In the genomic region with DNA sequence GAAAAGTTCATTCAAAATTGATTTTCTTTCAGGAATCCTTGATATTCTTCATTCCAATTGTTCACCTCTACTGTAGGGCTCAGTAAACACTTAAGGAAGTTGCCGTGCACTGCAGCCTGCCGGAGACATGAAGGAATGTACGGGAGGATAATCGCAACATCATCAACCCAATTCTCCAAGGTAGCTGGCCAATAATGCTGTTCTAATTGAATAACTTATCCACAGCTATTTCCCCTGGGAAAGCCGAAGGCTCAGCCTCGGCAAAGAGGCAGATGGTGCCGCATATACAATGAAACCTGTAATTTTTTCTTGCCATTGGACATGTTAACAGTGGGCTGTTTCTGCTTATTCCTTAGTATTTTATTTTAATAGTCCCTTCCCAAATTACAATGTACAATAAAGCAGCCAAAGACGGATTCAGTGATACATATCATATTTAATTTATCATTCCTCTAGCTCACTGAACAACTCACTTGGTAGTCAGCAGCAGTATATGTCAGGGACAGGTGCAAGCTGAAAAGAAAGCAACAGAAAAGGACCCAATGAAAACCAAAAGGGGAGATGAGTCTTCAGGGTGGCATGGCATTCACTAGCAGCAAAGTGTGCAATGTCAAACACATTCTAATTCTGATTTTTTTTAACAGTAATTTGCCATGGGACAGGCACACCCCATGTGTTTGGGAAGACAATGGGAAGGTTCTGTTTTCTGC, we compare ENCODE assay signal across 22 cellular contexts.
A peak's percentile ranks its signal among the peaks of the same experiment; 100 is the strongest.
DNase-seq lines count a peak whose midpoint lies in the region; ATAC-seq and TF ChIP-seq lines count a peak whose summit lies in the region.
"Had no signal": no experiment of that assay in that cellular context is flagged by ENCODE, and none has a peak within 500 bp of the region (broad histone marks: within the 10 kb centered on the region; RNA-seq: fewer than 3 reads in every experiment).

No MANE protein-coding gene starts in this region.

- no peak overlapping the region for H3K4me3 Mint-ChIP-seq in osteocyte (ENCODE audit: unreplicated experiment)
- H3K4me3 Mint-ChIP-seq: activated CD4-positive, alpha-beta T cell treated with anti-CD3 and anti-CD28 coated beads, Interleukin-2, amount 10 ng/mL, durations not matched to agents 7 days and 5 days; activated T-cell treated with anti-CD3 and anti-CD28 coated beads, Interleukin-2, amount 50 U/mL, for 24 hours; dendritic cell treated with granulocyte-macrophage colony-stimulating factor and Interleukin-4, amounts not matched to agents 40 ng/mL and 50 ng/mL, for 4 days; naive B cell had no signal

- DNase-seq in DMS 273 (lab: John Stamatoyannopoulos, UW; ENCODE audit: unreplicated experiment) (peak; percentile 84), NCI-H2227 treated with DMSO at 0.1 percent for 48 hours (lab: John Stamatoyannopoulos, UW) (peak; percentile 43), osteocyte (ENCODE audit: extremely low spot score, unreplicated experiment) (no peak), SKM-1 (lab: John Stamatoyannopoulos, UW; ENCODE audit: unreplicated experiment) (no peak), NCI-H2196 treated with DMSO at 0.1 percent for 48 hours (lab: John Stamatoyannopoulos, UW; ENCODE audit: unreplicated experiment) (no peak)
- DNase-seq: ACHN; activated CD4-positive, alpha-beta T cell treated with anti-CD3 and anti-CD28 coated beads, Interleukin-2, amount 10 ng/mL, durations not matched to agents 7 days and 5 days; activated gamma-delta T cell; activated naive CD8-positive, alpha-beta T cell treated with anti-CD3 and anti-CD28 coated beads, Interleukin-2, amount 10 ng/mL, durations not matched to agents 7 days and 5 days; activated T-cell treated with anti-CD3 and anti-CD28 coated beads, Interleukin-2, amount 50 U/mL, for 24 hours; caudate nucleus; HCEC 1CT; naive B cell; NCI-H1105 treated with DMSO at 0.1 percent for 48 hours; stimulated activated CD4-positive, alpha-beta T cell treated with anti-CD3 and anti-CD28 coated beads, Interleukin-1b, Interleukin-23, amount 100 ng/mL, for 48 hours; stimulated activated CD8-positive, alpha-beta memory T cell treated with anti-CD3 and anti-CD28 coated beads, Interleukin-4, amount 100 ng/mL, for 48 hours; stomach; thyroid gland had no signal

- peak; percentile 28 for TF ChIP-seq CTCF in osteocyte (IDR thresholded peaks at IDR 0.05)

- ATAC-seq in SK-N-SH treated with all-trans-retinoic acid at 6 μM for 48 hours (peak; percentile 75), GM19397 (IDR thresholded peaks at IDR 0.05; ENCODE audit: unreplicated experiment) (no peak)
- ATAC-seq: left lobe of liver had no signal

- H3K4me1 Mint-ChIP-seq in osteocyte (ENCODE audit: unreplicated experiment) = peaks cover 22% of the 10 kb centered on the region

- H3K9me3 Mint-ChIP-seq in osteocyte (ENCODE audit: unreplicated experiment) = no peaks in the 10 kb centered on the region
- H3K9me3 Mint-ChIP-seq: activated CD4-positive, alpha-beta T cell treated with anti-CD3 and anti-CD28 coated beads, Interleukin-2, amount 10 ng/mL, durations not matched to agents 7 days and 5 days; activated naive CD8-positive, alpha-beta T cell treated with anti-CD3 and anti-CD28 coated beads, Interleukin-2, amount 10 ng/mL, durations not matched to agents 7 days and 5 days; activated T-cell treated with anti-CD3 and anti-CD28 coated beads, Interleukin-2, amount 50 U/mL, for 24 hours; naive B cell had no signal

- H3K36me3 Mint-ChIP-seq in osteocyte (ENCODE audit: unreplicated experiment) = no peaks in the 10 kb centered on the region
- H3K36me3 Mint-ChIP-seq: activated naive CD8-positive, alpha-beta T cell treated with anti-CD3 and anti-CD28 coated beads, Interleukin-2, amount 10 ng/mL, durations not matched to agents 7 days and 5 days had no signal

- no peaks in the 10 kb centered on the region for H3K27me3 Mint-ChIP-seq in osteocyte (ENCODE audit: unreplicated experiment)
- H3K27me3 Mint-ChIP-seq: activated CD4-positive, alpha-beta T cell treated with anti-CD3 and anti-CD28 coated beads, Interleukin-2, amount 10 ng/mL, durations not matched to agents 7 days and 5 days; activated naive CD8-positive, alpha-beta T cell treated with anti-CD3 and anti-CD28 coated beads, Interleukin-2, amount 10 ng/mL, durations not matched to agents 7 days and 5 days; activated T-cell treated with anti-CD3 and anti-CD28 coated beads, Interleukin-2, amount 50 U/mL, for 24 hours; dendritic cell treated with granulocyte-macrophage colony-stimulating factor and Interleukin-4, amounts not matched to agents 40 ng/mL and 50 ng/mL, for 4 days; naive B cell had no signal

- H3K27ac Mint-ChIP-seq in osteocyte (ENCODE audit: unreplicated experiment) = no peak overlapping the region
- H3K27ac Mint-ChIP-seq: activated CD4-positive, alpha-beta T cell treated with anti-CD3 and anti-CD28 coated beads, Interleukin-2, amount 10 ng/mL, durations not matched to agents 7 days and 5 days; activated naive CD8-positive, alpha-beta T cell treated with anti-CD3 and anti-CD28 coated beads, Interleukin-2, amount 10 ng/mL, durations not matched to agents 7 days and 5 days; activated T-cell treated with anti-CD3 and anti-CD28 coated beads, Interleukin-2, amount 50 U/mL, for 24 hours; dendritic cell treated with granulocyte-macrophage colony-stimulating factor and Interleukin-4, amounts not matched to agents 40 ng/mL and 50 ng/mL, for 4 days had no signal

TF ChIP-seq in SK-N-SH treated with all-trans-retinoic acid at 6 μM for 48 hours, 23 proteins besides CTCF, POLR2A, EP300 and RAD21:
- TF ChIP-seq SNAI2 (CRISPR knock-in tag; IDR thresholded peaks at IDR 0.05) (peak; percentile 41; the same call in 1 of the 2 replicates), OSR1 (CRISPR knock-in tag; IDR thresholded peaks at IDR 0.05) (no peak), GLIS3 (CRISPR knock-in tag; IDR thresholded peaks at IDR 0.05) (0 out of 2 replicates have a peak, but pooled peaks have one; percentile 9), CSDC2 (CRISPR knock-in tag; IDR thresholded peaks at IDR 0.05) (no peak), TOX (CRISPR knock-in tag; IDR thresholded peaks at IDR 0.05; ENCODE audit: borderline replicate concordance) (no peak), RARB (CRISPR knock-in tag; IDR thresholded peaks at IDR 0.05) (no peak)

Comparison
In these comparisons a context has a peak if more than half of its experiments do, and no peak if none do; other contexts are left out.
1. DNase-seq: peak in DMS 273 (single experiment) and NCI-H2227 treated with DMSO at 0.1 percent for 48 hours (single experiment); none in osteocyte (single experiment), SKM-1 (single experiment) and NCI-H2196 treated with DMSO at 0.1 percent for 48 hours (single experiment).